8 cellular contexts compared by ENCODE assay signal in the genomic region with DNA sequence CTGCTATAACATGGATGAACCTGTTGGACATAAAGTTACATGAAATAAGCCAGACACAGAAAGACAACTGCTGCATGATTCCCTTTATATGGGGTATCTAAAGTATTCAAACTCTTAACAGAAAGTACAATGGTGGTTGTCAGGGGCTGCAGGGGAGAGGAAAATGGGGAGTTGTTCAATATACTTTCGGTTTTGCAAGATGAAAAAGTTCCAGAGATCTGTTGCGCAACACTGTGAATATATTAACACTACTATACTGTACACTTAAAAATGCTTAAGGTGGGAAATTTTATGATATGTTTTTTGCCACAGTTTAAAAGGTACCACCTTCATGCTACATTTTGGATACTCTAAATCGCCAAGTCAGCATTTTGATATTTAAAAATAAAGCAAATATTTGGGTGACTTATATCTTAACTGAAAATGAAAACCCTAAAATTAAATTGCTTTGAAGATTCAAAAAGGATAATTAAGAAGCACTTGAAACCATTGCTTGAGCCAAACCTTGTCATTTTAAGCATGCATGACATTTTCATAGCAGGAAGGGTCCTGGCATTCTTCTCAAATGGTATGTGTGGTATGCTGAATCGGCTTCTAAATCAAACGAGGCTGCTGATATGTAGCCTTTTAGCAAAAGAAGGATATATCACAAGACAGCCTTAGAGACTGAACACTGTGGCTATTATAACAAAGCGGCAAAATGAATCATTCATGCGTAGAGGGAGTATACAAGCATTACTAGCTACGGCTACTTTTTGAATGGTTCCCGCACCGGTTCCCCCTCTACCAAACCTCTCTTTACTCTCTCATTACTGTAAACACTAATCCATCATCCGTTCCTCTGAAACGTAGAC.
DNase-seq lines count a peak whose midpoint lies in the region; ATAC-seq and TF ChIP-seq lines count a peak whose summit lies in the region.

No MANE protein-coding gene starts in this region.

- TF ChIP-seq CTCF in CD8-positive, alpha-beta T cell (IDR thresholded peaks at IDR 0.05): no peak
- TF ChIP-seq CTCF in NB4 (IDR thresholded peaks at IDR 0.05; ENCODE audit: low read depth, low read length): no peak
- no peak for TF ChIP-seq CTCF in cardiac fibroblast (IDR thresholded peaks at IDR 0.05; ENCODE audit: low read depth, low read length)
- no peak for TF ChIP-seq CTCF in OCI-LY7 (conservative IDR thresholded peaks at IDR 0.05; ENCODE audit: low read length)
- TF ChIP-seq CTCF in glutamatergic neuron (IDR thresholded peaks at IDR 0.05; ENCODE audit: partially characterized antibody, unreplicated experiment): no peak
- TF ChIP-seq CTCF in lower leg skin (IDR thresholded peaks at IDR 0.05): no peak

- H3K27ac ChIP-seq in CD8-positive, alpha-beta T cell (ENCODE audit: low read depth, low read length): peak overlapping the region; percentile 87
- no peak overlapping the region for H3K27ac ChIP-seq in OCI-LY7 (ENCODE audit: low read depth, low read length, poor library complexity, severe bottlenecking)

- H3K27me3 Mint-ChIP-seq in CD8-positive, alpha-beta T cell (ENCODE audit: low read depth): no peaks in the 10 kb centered on the region
- H3K27me3 Mint-ChIP-seq in naive thymus-derived CD8-positive, alpha-beta T cell: no peaks in the 10 kb centered on the region
- H3K27me3 Mint-ChIP-seq in glutamatergic neuron (ENCODE audit: unreplicated experiment): no peaks in the 10 kb centered on the region

- H3K9me2 ChIP-seq in OCI-LY7 (ENCODE audit: insufficient read depth, low read length): no peaks in the 10 kb centered on the region

- ATAC-seq in CD8-positive, alpha-beta T cell: peak; percentile 30
- ATAC-seq in naive thymus-derived CD8-positive, alpha-beta T cell: peak in 1 of 2 donors; percentile 33
- ATAC-seq in GM19463 (IDR thresholded peaks at IDR 0.05; ENCODE audit: unreplicated experiment): no peak

- DNase-seq in CD8-positive, alpha-beta T cell: peak in 1 of 7 experiments; percentile 27
- DNase-seq in NB4 (ENCODE audit: low read depth) (peak; percentile 74), cardiac fibroblast (ENCODE audit: low read depth in 2 of 2) (peak; percentile 62 to 80), OCI-LY7 (ENCODE audit: low spot score) (no peak), glutamatergic neuron (no peak), lower leg skin (ENCODE audit: low spot score in 2 of 2) (no peak)
- DNase-seq in naive thymus-derived CD8-positive, alpha-beta T cell: peak in 4 of 10 donors; percentile 11 to 40 (median 21)

- TF ChIP-seq POLR2A in NB4 (IDR thresholded peaks at IDR 0.05; ENCODE audit: extremely low read depth, insufficient read length) (no peak), lower leg skin (IDR thresholded peaks at IDR 0.05) (no peak)

- H3K4me1 Mint-ChIP-seq in CD8-positive, alpha-beta T cell (ENCODE audit: low read depth): peaks cover 43% of the 10 kb centered on the region
- peaks cover 5 to 43% (median 27%) of the 10 kb centered on the region in 4 donors for H3K4me1 Mint-ChIP-seq in naive thymus-derived CD8-positive, alpha-beta T cell
- H3K4me1 Mint-ChIP-seq in glutamatergic neuron (ENCODE audit: low read depth, unreplicated experiment): peaks cover 25% of the 10 kb centered on the region

- intact Hi-C loops in CD8-positive, alpha-beta T cell (cut with DNase I, micrococcal nuclease): loop anchor here (2.0 to 10.0 kb wide), 5 partner anchors 35 to 637 kb away; no protein-coding TSS in a partner anchor
- intact Hi-C loops in OCI-LY7 (cut with micrococcal nuclease; ENCODE audit: unreplicated experiment): no loop called here
- intact Hi-C loops in lower leg skin (cut with DNase I; ENCODE audit: low total_unique reads): no loop called here

- no peaks in the 10 kb centered on the region for H4K20me1 ChIP-seq in OCI-LY7 (ENCODE audit: insufficient read depth, low read length)

- no TSS peak for BruUV-seq in OCI-LY7 (replicated peaks; lab: Mats Ljungman, UMichigan)

- peak overlapping the region; percentile 81 for H3K4me3 Mint-ChIP-seq in CD8-positive, alpha-beta T cell
- H3K4me3 Mint-ChIP-seq in naive thymus-derived CD8-positive, alpha-beta T cell: peak overlapping the region; percentile 71 to 87 (median 79)
- H3K4me3 Mint-ChIP-seq in glutamatergic neuron (ENCODE audit: unreplicated experiment): no peak overlapping the region

- H3K4me1 ChIP-seq in CD8-positive, alpha-beta T cell (ENCODE audit: insufficient read depth, low read length): peaks cover 16% of the 10 kb centered on the region
- no peaks in the 10 kb centered on the region for H3K4me1 ChIP-seq in OCI-LY7 (ENCODE audit: insufficient read depth, low read length, poor library complexity, severe bottlenecking)

- WGBS in lower leg skin, 2 donors: 38 to 50% methylated on average over 12 of the region's 12 CpGs

- no peaks in the 10 kb centered on the region for H3K9me3 Mint-ChIP-seq in CD8-positive, alpha-beta T cell
- peaks cover 0 to 2% (median 0%) of the 10 kb centered on the region in 9 donors for H3K9me3 Mint-ChIP-seq in naive thymus-derived CD8-positive, alpha-beta T cell
- H3K9me3 Mint-ChIP-seq in glutamatergic neuron (ENCODE audit: unreplicated experiment): peaks cover 7% of the 10 kb centered on the region

- no peak overlapping the region for H3K4me2 ChIP-seq in OCI-LY7 (ENCODE audit: low read length)

- no peaks in the 10 kb centered on the region for H3K27me3 ChIP-seq in CD8-positive, alpha-beta T cell (ENCODE audit: insufficient read depth, low read length)

- no peaks in the 10 kb centered on the region for H3K9me3 ChIP-seq in CD8-positive, alpha-beta T cell (ENCODE audit: low read length)
- H3K9me3 ChIP-seq in OCI-LY7 (ENCODE audit: low read length): no peaks in the 10 kb centered on the region

- no peak overlapping the region for H2AFZ ChIP-seq in OCI-LY7 (ENCODE audit: low read length)

- H3K36me3 Mint-ChIP-seq in CD8-positive, alpha-beta T cell: no peaks in the 10 kb centered on the region
- H3K36me3 Mint-ChIP-seq in naive thymus-derived CD8-positive, alpha-beta T cell: no peaks in the 10 kb centered on the region
- H3K36me3 Mint-ChIP-seq in glutamatergic neuron (ENCODE audit: unreplicated experiment): no peaks in the 10 kb centered on the region

- no peaks in the 10 kb centered on the region for H3K79me2 ChIP-seq in OCI-LY7 (ENCODE audit: insufficient read depth, low read depth, low read length)

- POLR2A ChIA-PET in CD8-positive, alpha-beta T cell (lab: Charles Lee): interaction anchor here (0.6 to 3.5 kb wide), 4 partner anchors 38 to 54 kb away, joined by 3 to 31 read pairs (median 4); no protein-coding TSS in a partner anchor
- POLR2A ChIA-PET in naive thymus-derived CD8-positive, alpha-beta T cell (lab: Charles Lee): interaction anchor here (1.0 to 1.6 kb wide), 2 partner anchors 38 to 43 kb away, joined by 5 to 10 read pairs; no protein-coding TSS in a partner anchor
- POLR2A ChIA-PET in OCI-LY7 (lab: Charles Lee): no interaction called here

- H3K27ac Mint-ChIP-seq in CD8-positive, alpha-beta T cell: peak overlapping the region; percentile 98
- H3K27ac Mint-ChIP-seq in naive thymus-derived CD8-positive, alpha-beta T cell: peak overlapping the region; percentile 71 to 98 (median 96)
- no peak overlapping the region for H3K27ac Mint-ChIP-seq in glutamatergic neuron (ENCODE audit: unreplicated experiment)

- H3K4me3 ChIP-seq in CD8-positive, alpha-beta T cell (ENCODE audit: low read depth, low read length): peak overlapping the region; percentile 27
- H3K4me3 ChIP-seq in NB4 (ENCODE audit: low read depth, low read length) (peak overlapping the region; percentile 38), cardiac fibroblast (replicated peaks in 1 of 2; ENCODE audit: low read depth in 2 of 2, low read length in 2 of 2) (peak overlapping the region; percentile 11 to 27), OCI-LY7 (ENCODE audit: low read depth, low read length, poor library complexity, severe bottlenecking) (no peak overlapping the region), lower leg skin (ENCODE audit: low read depth, poor library complexity, severe bottlenecking) (no peak overlapping the region)

- CTCF ChIA-PET in CD8-positive, alpha-beta T cell (lab: Charles Lee): interaction anchor here (1.0 to 1.7 kb wide), 3 partner anchors 35 to 579 kb away, joined by 3 to 4 read pairs (median 4); no protein-coding TSS in a partner anchor
- CTCF ChIA-PET in OCI-LY7 (lab: Charles Lee; ENCODE audit: unreplicated experiment): no interaction called here

- H3K36me3 ChIP-seq in CD8-positive, alpha-beta T cell (ENCODE audit: insufficient read depth, low read length): no peaks in the 10 kb centered on the region
- H3K36me3 ChIP-seq in OCI-LY7 (ENCODE audit: insufficient read depth, low read length): no peaks in the 10 kb centered on the region

Comparison
In these comparisons a context has a peak if more than half of its experiments do, and no peak if none do; other contexts are left out.
1. DNase-seq: peak in NB4 (single experiment) and cardiac fibroblast (2 of 2); none in OCI-LY7 (single experiment), glutamatergic neuron (single experiment) and lower leg skin (0 of 2).
2. H3K4me3 ChIP-seq: peak in CD8-positive, alpha-beta T cell (single experiment), NB4 (single experiment) and cardiac fibroblast (2 of 2); none in OCI-LY7 (single experiment) and lower leg skin (single experiment).
3. intact Hi-C loops: an anchor here in CD8-positive, alpha-beta T cell (2.0 to 10.0 kb wide); none called in OCI-LY7 and lower leg skin.